ENCODE assay signal across 28 cellular contexts in genomic region chr4:92059615-92060014, GRCh38.
"Had no signal": no experiment of that assay in that cellular context is flagged by ENCODE, and none has a peak within 500 bp of the region (broad histone marks: within the 10 kb centered on the region; RNA-seq: fewer than 3 reads in every experiment).

No MANE protein-coding gene starts in this region.

- ATAC-seq: activated CD4-positive, alpha-beta T cell treated with anti-CD3 and anti-CD28 coated beads for 36 hours; activated T-helper 17 cell treated with anti-CD3 and anti-CD28 coated beads, Interleukin-2, amount 50 U/mL, for 72 hours; K562; Panc1; Right ventricle myocardium inferior; T-cell had no signal

- H3K4me3 ChIP-seq: coronary artery, K562, SK-N-MC had no signal

- DNase-seq: activated CD4-positive, alpha-beta memory T cell treated with anti-CD3 and anti-CD28 coated beads, Interleukin-2, amount 10 ng/mL, durations not matched to agents 7 days and 5 days; activated CD4-positive, alpha-beta T cell treated with anti-CD3 and anti-CD28 coated beads for 36 hours; activated CD4-positive, alpha-beta T cell treated with anti-CD3 and anti-CD28 coated beads, Interleukin-2, amount 50 U/mL, for 1 hour; activated CD4-positive, CD25-positive, alpha-beta regulatory T cell; activated gamma-delta T cell; activated naive CD4-positive, alpha-beta T cell treated with anti-CD3 and anti-CD28 coated beads for 36 hours; activated T-cell treated with anti-CD3 and anti-CD28 coated beads for 4 hours; activated T-cell treated with anti-CD3 and anti-CD28 coated beads, Interleukin-2, amount 50 U/mL, for 48 hours; amygdala; Karpas-422; MM.1S; NCI-H1105; NCI-H146; NCI-H187 treated with DMSO at 0.1 percent for 48 hours; NCI-H510A; NCI-H526 treated with DMSO at 0.1 percent for 48 hours; NK-92 treated with Interleukin-12 subunit alpha and Interleukin-12 subunit beta, amount 100 ng/mL, for 24 hours; OCI-M1; RPMI8226; T-cell had no signal

- FAIRE-seq: astrocyte, K562 had no signal

- H3K27ac ChIP-seq: coronary artery, SK-N-MC, VCaP had no signal
